23 cellular contexts compared by ENCODE assay signal in genomic region chr7:55209366-55209765, GRCh38.
DNase-seq lines count a peak whose midpoint lies in the region; ATAC-seq, FAIRE-seq and TF ChIP-seq lines count a peak whose summit lies in the region.
"Had no signal": no experiment of that assay in that cellular context is flagged by ENCODE, and none has a peak within 500 bp of the region (broad histone marks: within the 10 kb centered on the region; RNA-seq: fewer than 3 reads in every experiment).

No MANE protein-coding gene starts in this region.

- no peaks in the 10 kb centered on the region for H3K9me3 Mint-ChIP-seq in progenitor cell of endocrine pancreas (ENCODE audit: low read depth)
- H3K9me3 Mint-ChIP-seq in activated CD8-positive, alpha-beta T cell treated with anti-CD3 and anti-CD28 coated beads, Interleukin-2, amount 10 ng/mL, durations not matched to agents 7 days and 5 days (ENCODE audit: insufficient read depth) = no peaks in the 10 kb centered on the region
- H3K9me3 Mint-ChIP-seq: CD4-positive, CD25-positive, alpha-beta regulatory T cell had no signal

- no peak for TF ChIP-seq EP300 in HepG2 (IDR thresholded peaks at IDR 0.05; ENCODE audit: low read depth in 2 of 2, low read length in 2 of 2)
- TF ChIP-seq EP300 in HepG2 (CRISPR knock-in tag; IDR thresholded peaks at IDR 0.05; ENCODE audit: borderline replicate concordance) = no peak

- no peaks in the 10 kb centered on the region for H3K79me2 ChIP-seq in HepG2 (ENCODE audit: insufficient read depth, low read length)

- 89% methylated on average over 4 of the region's 4 CpGs for WGBS in HepG2 (ENCODE audit: low lambda C conversion rate)
- 70% methylated on average over 2 of the region's 4 CpGs for WGBS in right lobe of liver (ENCODE audit: insufficient coverage, low coverage, low lambda C conversion rate, missing lambda C conversion rate)

- peaks cover 13% of the 10 kb centered on the region for H3K36me3 Mint-ChIP-seq in progenitor cell of endocrine pancreas (ENCODE audit: insufficient read depth)
- no peaks in the 10 kb centered on the region for H3K36me3 Mint-ChIP-seq in activated CD8-positive, alpha-beta T cell treated with anti-CD3 and anti-CD28 coated beads, Interleukin-2, amount 10 ng/mL, durations not matched to agents 7 days and 5 days (ENCODE audit: low read depth)
- H3K36me3 Mint-ChIP-seq: CD4-positive, CD25-positive, alpha-beta regulatory T cell had no signal

- peaks cover 5% of the 10 kb centered on the region for H3K4me1 Mint-ChIP-seq in progenitor cell of endocrine pancreas (ENCODE audit: low read depth)
- H3K4me1 Mint-ChIP-seq in activated CD8-positive, alpha-beta T cell treated with anti-CD3 and anti-CD28 coated beads, Interleukin-2, amount 10 ng/mL, durations not matched to agents 7 days and 5 days (ENCODE audit: low read depth) = no peaks in the 10 kb centered on the region
- H3K4me1 Mint-ChIP-seq: CD4-positive, CD25-positive, alpha-beta regulatory T cell had no signal

- H3K4me3 ChIP-seq in HepG2 (replicated peaks in 1 of 3; ENCODE audit: insufficient read depth in 1 of 3, low read depth in 2 of 3, low read length in 3 of 3) (no peak overlapping the region), right lobe of liver (no peak overlapping the region), epithelial cell of esophagus (ENCODE audit: low read length) (no peak overlapping the region)
- H3K4me3 ChIP-seq: BLaER1, SJSA1 had no signal

- H3K27ac ChIP-seq in HepG2 (ENCODE audit: extremely low read length, insufficient read depth, low read length) = no peak overlapping the region
- no peak overlapping the region for H3K27ac ChIP-seq in right lobe of liver
- H3K27ac ChIP-seq: BLaER1, SJSA1 had no signal

- no peak overlapping the region for H3K4me3 Mint-ChIP-seq in progenitor cell of endocrine pancreas (ENCODE audit: low read depth)
- no peak overlapping the region for H3K4me3 Mint-ChIP-seq in activated CD8-positive, alpha-beta T cell treated with anti-CD3 and anti-CD28 coated beads, Interleukin-2, amount 10 ng/mL, durations not matched to agents 7 days and 5 days
- H3K4me3 Mint-ChIP-seq: CD4-positive, CD25-positive, alpha-beta regulatory T cell had no signal

- peaks cover 11% of the 10 kb centered on the region; the same call in 1 of the 2 replicates for H3K4me1 ChIP-seq in HepG2 (ENCODE audit: insufficient read depth, low read length)
- H3K4me1 ChIP-seq in right lobe of liver = no peaks in the 10 kb centered on the region
- H3K4me1 ChIP-seq: BLaER1 had no signal

- DNase-seq in HepG2 (ENCODE audit: low spot score) (no peak), right lobe of liver (no peak), epithelial cell of esophagus (ENCODE audit: low read depth) (peak; percentile 41), progenitor cell of endocrine pancreas (ENCODE audit: low spot score, unreplicated experiment) (no peak), frontal cortex (ENCODE audit: low spot score in 2 of 2) (no peak)
- DNase-seq in activated CD8-positive, alpha-beta T cell treated with anti-CD3 and anti-CD28 coated beads, Interleukin-2, amount 10 ng/mL, durations not matched to agents 7 days and 5 days = no peak
- DNase-seq: CD4-positive, CD25-positive, alpha-beta regulatory T cell; DMS53; Kasumi-1; NCI-H1092 treated with DMSO at 0.1 percent for 48 hours; NCI-H2029; NCI-H2171 treated with DMSO at 0.1 percent for 48 hours; NCI-H345; NCI-H510A treated with DMSO at 0.1 percent for 48 hours; NCI-H748 treated with DMSO at 0.1 percent for 48 hours; Right ventricle myocardium superior; RPMI8226 had no signal

- FAIRE-seq in HepG2 (lab: Jason Lieb, UNC) = no peak
- FAIRE-seq in frontal cortex (lab: Jason Lieb, UNC) = no peak
- FAIRE-seq: A204.1, GM18507 had no signal

- peak overlapping the region; percentile 2 for H3K27ac Mint-ChIP-seq in progenitor cell of endocrine pancreas
- no peak overlapping the region for H3K27ac Mint-ChIP-seq in activated CD8-positive, alpha-beta T cell treated with anti-CD3 and anti-CD28 coated beads, Interleukin-2, amount 10 ng/mL, durations not matched to agents 7 days and 5 days
- H3K27ac Mint-ChIP-seq: CD4-positive, CD25-positive, alpha-beta regulatory T cell had no signal

- H3K27me3 ChIP-seq in HepG2 (ENCODE audit: control insufficient read depth in 1 of 2, insufficient read depth in 2 of 2, low read length in 2 of 2) (no peaks in the 10 kb centered on the region), right lobe of liver (no peaks in the 10 kb centered on the region)
- H3K27me3 ChIP-seq: BLaER1, SJSA1 had no signal

- no peak for TF ChIP-seq RAD21 in HepG2 (CRISPR knock-in tag; IDR thresholded peaks at IDR 0.05)

- no peak overlapping the region for H3K9ac ChIP-seq in HepG2 (ENCODE audit: insufficient read depth, low read depth, low read length)
- H3K9ac ChIP-seq: BLaER1 had no signal

- POLR2A ChIA-PET in HepG2 (lab: Yijun Ruan, JAX) = no interaction called here
- POLR2A ChIA-PET in activated CD8-positive, alpha-beta T cell treated with anti-CD3 and anti-CD28 coated beads, Interleukin-2, amount 10 ng/mL, durations not matched to agents 7 days and 5 days (lab: Charles Lee) = no interaction called here

- H3K4me2 ChIP-seq in HepG2 (ENCODE audit: low read depth, low read length) = no peak overlapping the region
- H3K4me2 ChIP-seq: BLaER1 had no signal

- TF ChIP-seq POLR2A in HepG2 (IDR thresholded peaks at IDR 0.05; ENCODE audit: insufficient read depth in 1 of 2, low read depth in 2 of 2, low read length in 2 of 2) (no peak), right lobe of liver (IDR thresholded peaks at IDR 0.05) (no peak)

- no peaks in the 10 kb centered on the region for H4K20me1 ChIP-seq in HepG2 (ENCODE audit: insufficient read depth, low read length)
- H4K20me1 ChIP-seq: BLaER1 had no signal

- H3K36me3 ChIP-seq in HepG2 (replicated peaks in 1 of 2; ENCODE audit: control insufficient read depth in 1 of 2, insufficient read depth in 2 of 2, low read length in 2 of 2) = peaks cover 18 to 31% of the 10 kb centered on the region in 2 experiments
- H3K36me3 ChIP-seq in right lobe of liver = peaks cover 0 to 34% (median 20%) of the 10 kb centered on the region in 4 donors
- H3K36me3 ChIP-seq: BLaER1 had no signal

- no peak for TF ChIP-seq CTCF in HepG2 (CRISPR knock-in tag; IDR thresholded peaks at IDR 0.05)
- no peak for TF ChIP-seq CTCF in right lobe of liver (IDR thresholded peaks at IDR 0.05)
- TF ChIP-seq CTCF in epithelial cell of esophagus (IDR thresholded peaks at IDR 0.05; ENCODE audit: insufficient read depth, low read depth, low read length, missing control alignments) = no peak
- no peak for TF ChIP-seq CTCF in progenitor cell of endocrine pancreas (IDR thresholded peaks at IDR 0.05; ENCODE audit: unreplicated experiment)

- no peaks in the 10 kb centered on the region for H3K27me3 Mint-ChIP-seq in progenitor cell of endocrine pancreas
- H3K27me3 Mint-ChIP-seq in activated CD8-positive, alpha-beta T cell treated with anti-CD3 and anti-CD28 coated beads, Interleukin-2, amount 10 ng/mL, durations not matched to agents 7 days and 5 days (ENCODE audit: low read depth) = no peaks in the 10 kb centered on the region
- H3K27me3 Mint-ChIP-seq: CD4-positive, CD25-positive, alpha-beta regulatory T cell had no signal

- no peak overlapping the region for H2AFZ ChIP-seq in HepG2 (ENCODE audit: low read length)

- in situ Hi-C loops in HepG2 (cut with HindIII; ENCODE audit: extremely low pct_ligation_motif_present, low pct_unique_long_range_greater_than_20kb) = no loop called here

- intact Hi-C loops in HepG2 (cut with micrococcal nuclease; ENCODE audit: unreplicated experiment) = no loop called here
- intact Hi-C loops in right lobe of liver (cut with DNase I) = no loop called here

- BruUV-seq in HepG2 (replicated peaks; lab: Mats Ljungman, UMichigan) = no TSS peak

- no peak for ATAC-seq in HepG2
- no peak for ATAC-seq in right lobe of liver
- no peak for ATAC-seq in activated CD8-positive, alpha-beta T cell treated with anti-CD3 and anti-CD28 coated beads, Interleukin-2, amount 10 ng/mL, durations not matched to agents 7 days and 5 days
- no peak for ATAC-seq in HG02870 (IDR thresholded peaks at IDR 0.05; ENCODE audit: unreplicated experiment)
- ATAC-seq: HCT116 had no signal

- CTCF ChIA-PET in HepG2 (lab: Yijun Ruan, JAX; ENCODE audit: low intra/inter-chr PET ratio, low total read pairs) = no interaction called here
- CTCF ChIA-PET in activated CD8-positive, alpha-beta T cell treated with anti-CD3 and anti-CD28 coated beads, Interleukin-2, amount 10 ng/mL, durations not matched to agents 7 days and 5 days (lab: Charles Lee) = interaction anchor here (1.6 kb wide), 1 partner anchor 46 kb away, joined by 5 read pairs; no protein-coding TSS in a partner anchor

- no peaks in the 10 kb centered on the region for H3K9me3 ChIP-seq in HepG2 (ENCODE audit: low read length)
- H3K9me3 ChIP-seq in right lobe of liver = no peaks in the 10 kb centered on the region
- H3K9me3 ChIP-seq: BLaER1 had no signal

TF ChIP-seq in HepG2, 621 proteins besides CTCF, POLR2A, EP300 and RAD21:
- TF ChIP-seq ZNF768 (CRISPR knock-in tag; IDR thresholded peaks at IDR 0.05) = no peak
- TF ChIP-seq ZNF557 (CRISPR knock-in tag; IDR thresholded peaks at IDR 0.05) = no peak
- peak; percentile 28; the same call in 1 of the 2 replicates for TF ChIP-seq CEBPB (IDR thresholded peaks at IDR 0.05; ENCODE audit: borderline replicate concordance, low read depth, low read length)
